In the genomic region with DNA sequence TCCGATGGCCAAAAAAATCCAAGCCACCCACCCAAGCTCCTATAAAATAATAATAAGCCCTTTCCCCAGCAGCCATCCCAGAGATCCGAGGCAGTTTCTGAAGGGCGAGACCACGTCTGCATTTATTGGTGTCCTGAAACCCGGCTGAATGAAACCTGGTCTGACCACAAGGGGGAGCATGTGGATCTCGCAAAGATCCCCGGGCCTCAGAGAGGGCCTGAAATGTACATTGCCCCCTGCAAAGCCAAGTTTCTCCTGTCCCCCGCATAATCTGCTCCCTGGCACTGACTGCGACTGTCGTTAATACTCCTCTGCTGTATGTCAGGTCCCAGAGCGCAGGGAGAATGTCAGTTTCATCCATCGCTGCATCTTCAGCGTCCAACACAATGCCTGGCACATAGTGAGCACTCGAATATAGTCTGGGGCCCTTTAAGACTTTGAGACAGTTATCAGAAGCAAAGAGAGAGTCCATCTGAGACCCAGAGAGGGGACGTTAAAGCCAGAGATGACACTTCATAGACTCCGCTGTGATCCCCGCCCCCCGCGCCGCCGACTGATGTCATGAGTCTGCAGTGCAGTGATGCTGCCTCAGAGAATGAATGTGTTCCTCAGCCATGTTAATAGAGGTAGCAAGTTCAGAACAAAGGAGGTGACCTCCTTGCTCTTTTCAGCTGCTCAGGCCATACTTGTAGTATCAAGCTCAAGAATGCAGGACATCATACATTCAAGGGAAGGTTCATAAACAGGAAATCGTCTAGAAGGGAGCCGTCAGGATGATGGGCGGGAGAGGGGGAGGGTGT, we compare ENCODE assay signal across 8 cellular contexts.
DNase-seq lines count a peak whose midpoint lies in the region; ATAC-seq and TF ChIP-seq lines count a peak whose summit lies in the region.

No MANE protein-coding gene starts in this region.

- H3K4me3 ChIP-seq in heart right ventricle (no peak overlapping the region), vagina (no peak overlapping the region)

- H3K4me1 ChIP-seq in heart right ventricle (peaks cover 0 to 11% (median 0%) of the 10 kb centered on the region in 9 donors), vagina (no peaks in the 10 kb centered on the region)

- H3K27ac ChIP-seq in heart right ventricle (no peak overlapping the region), vagina (no peak overlapping the region)

- DNase-seq in ELF-1 (ENCODE audit: low read depth, low spot score) (peak; percentile 81), MV-4-11 (lab: John Stamatoyannopoulos, UW) (peak; percentile 31), SKM-1 treated with dmso at 0.1 percent for 144 hours (lab: John Stamatoyannopoulos, UW; ENCODE audit: unreplicated experiment) (peak; percentile 29), heart right ventricle (peak; percentile 37 to 62), pulmonary artery endothelial cell (ENCODE audit: low read depth, low spot score) (peak; percentile 20), vagina (ENCODE audit: extremely low spot score in 2 of 2) (no peak)
- peak; percentile 67 for DNase-seq in activated naive CD8-positive, alpha-beta T cell treated with anti-CD3 and anti-CD28 coated beads, Interleukin-2, amount 10 ng/mL, durations not matched to agents 7 days and 5 days

- peaks cover 12% of the 10 kb centered on the region for H3K4me1 Mint-ChIP-seq in activated naive CD8-positive, alpha-beta T cell treated with anti-CD3 and anti-CD28 coated beads, Interleukin-2, amount 10 ng/mL, durations not matched to agents 7 days and 5 days

- H3K27me3 ChIP-seq in heart right ventricle: peaks cover 0 to 59% (median 31%) of the 10 kb centered on the region in 7 donors
- no peaks in the 10 kb centered on the region for H3K27me3 ChIP-seq in vagina

- no peak overlapping the region for H3K4me3 Mint-ChIP-seq in activated naive CD8-positive, alpha-beta T cell treated with anti-CD3 and anti-CD28 coated beads, Interleukin-2, amount 10 ng/mL, durations not matched to agents 7 days and 5 days

- H3K9me3 ChIP-seq in heart right ventricle (no peaks in the 10 kb centered on the region), vagina (no peaks in the 10 kb centered on the region)

- TF ChIP-seq POLR2A in vagina (IDR thresholded peaks at IDR 0.05): no peak

- H3K27me3 Mint-ChIP-seq in activated naive CD8-positive, alpha-beta T cell treated with anti-CD3 and anti-CD28 coated beads, Interleukin-2, amount 10 ng/mL, durations not matched to agents 7 days and 5 days: peaks cover 27% of the 10 kb centered on the region

- no peaks in the 10 kb centered on the region for H3K36me3 ChIP-seq in heart right ventricle
- H3K36me3 ChIP-seq in vagina: no peaks in the 10 kb centered on the region

- WGBS in heart right ventricle, 2 donors: 44 to 46% methylated on average over 24 of the region's 24 CpGs

- no peaks in the 10 kb centered on the region for H3K36me3 Mint-ChIP-seq in activated naive CD8-positive, alpha-beta T cell treated with anti-CD3 and anti-CD28 coated beads, Interleukin-2, amount 10 ng/mL, durations not matched to agents 7 days and 5 days

- H3K27ac Mint-ChIP-seq in activated naive CD8-positive, alpha-beta T cell treated with anti-CD3 and anti-CD28 coated beads, Interleukin-2, amount 10 ng/mL, durations not matched to agents 7 days and 5 days: peak overlapping the region; percentile 48

- TF ChIP-seq CTCF in heart right ventricle (IDR thresholded peaks at IDR 0.05) (peak; percentile 57 to 87 (median 77)), vagina (IDR thresholded peaks at IDR 0.05) (peak; percentile 35 to 62 (median 57))

- POLR2A ChIA-PET in activated naive CD8-positive, alpha-beta T cell treated with anti-CD3 and anti-CD28 coated beads, Interleukin-2, amount 10 ng/mL, durations not matched to agents 7 days and 5 days (lab: Charles Lee): no interaction called here

- intact Hi-C loops in heart right ventricle (cut with DNase I) (loop anchor here (1.0 to 10.0 kb wide), 13 partner anchors 63 to 464 kb away; partner anchors contain the start of gene CFAP77 (in 3 of the 10)), vagina (cut with DNase I) (loop anchor here (5.0 kb wide), 1 partner anchor 289 kb away; no protein-coding TSS in a partner anchor)

- ATAC-seq in activated naive CD8-positive, alpha-beta T cell treated with anti-CD3 and anti-CD28 coated beads, Interleukin-2, amount 10 ng/mL, durations not matched to agents 7 days and 5 days (ENCODE audit: low read depth): peak; percentile 72
- ATAC-seq in heart right ventricle (peak in 6 of 8 donors; percentile 43 to 76 (median 62)), HG03175 (IDR thresholded peaks at IDR 0.05; ENCODE audit: unreplicated experiment) (no peak)

- no peaks in the 10 kb centered on the region for H3K9me3 Mint-ChIP-seq in activated naive CD8-positive, alpha-beta T cell treated with anti-CD3 and anti-CD28 coated beads, Interleukin-2, amount 10 ng/mL, durations not matched to agents 7 days and 5 days

Comparison
In these comparisons a context has a peak if more than half of its experiments do, and no peak if none do; other contexts are left out.
1. DNase-seq: peak in ELF-1 (single experiment), MV-4-11 (single experiment), SKM-1 treated with dmso at 0.1 percent for 144 hours (single experiment), activated naive CD8-positive, alpha-beta T cell treated with anti-CD3 and anti-CD28 coated beads, Interleukin-2, amount 10 ng/mL, durations not matched to agents 7 days and 5 days (single experiment), heart right ventricle (2 of 2) and pulmonary artery endothelial cell (single experiment); none in vagina (0 of 2).